In genomic region chr14:60332046-60332399, GRCh38 we compare ENCODE assay signal across 7 cellular contexts.
DNase-seq lines count a peak whose midpoint lies in the region; ATAC-seq and TF ChIP-seq lines count a peak whose summit lies in the region.

No MANE protein-coding gene starts in this region.

- H3K27ac Mint-ChIP-seq in endodermal cell, result no peak overlapping the region

- H3K36me3 ChIP-seq in GM23248 (ENCODE audit: low read depth), result no peaks in the 10 kb centered on the region
- no peaks in the 10 kb centered on the region for H3K36me3 ChIP-seq in SU-DHL-6 (ENCODE audit: low read length)
- H3K36me3 ChIP-seq in endodermal cell (ENCODE audit: control insufficient read depth, insufficient read depth, low read length), result no peaks in the 10 kb centered on the region

- TF ChIP-seq CTCF in SU-DHL-6 (IDR thresholded peaks at IDR 0.05; ENCODE audit: insufficient read depth, low read length, poor library complexity, severe bottlenecking) (no peak), endodermal cell (conservative IDR thresholded peaks at IDR 0.05) (no peak)

- H3K36me3 Mint-ChIP-seq in endodermal cell (ENCODE audit: low read depth), result no peaks in the 10 kb centered on the region

- H3K79me2 ChIP-seq in GM23248 (ENCODE audit: insufficient read depth) (no peaks in the 10 kb centered on the region), SU-DHL-6 (ENCODE audit: insufficient read depth, low read length) (no peaks in the 10 kb centered on the region)

- 0 out of 2 replicates have a peak overlapping the region, but pooled peaks have one; percentile 63 for H3K4me3 ChIP-seq in GM23248
- no peak overlapping the region for H3K4me3 ChIP-seq in SU-DHL-6 (ENCODE audit: insufficient read depth, low read length, poor library complexity, severe bottlenecking)
- no peak overlapping the region for H3K4me3 ChIP-seq in endodermal cell (ENCODE audit: low read length)
- peak overlapping the region in 4 of 7 experiments; percentile 25 to 41 (median 34) for H3K4me3 ChIP-seq in skin epidermis

- H3F3A ChIP-seq in GM23248 (ENCODE audit: insufficient read depth) (no peaks in the 10 kb centered on the region), SU-DHL-6 (ENCODE audit: insufficient read depth) (peaks cover 4% of the 10 kb centered on the region; the same call in 1 of the 2 replicates)

- in situ Hi-C loops in GM23248 (cut with MboI), result loop anchor here (25.0 kb wide), 1 partner anchor 955 kb away; the partner anchor contains the start of gene TMEM30B

- 0 out of 2 replicates have a peak, but pooled peaks cover 2% of the 10 kb centered on the region for H3K4me1 ChIP-seq in GM23248 (ENCODE audit: insufficient read depth)
- no peaks in the 10 kb centered on the region for H3K4me1 ChIP-seq in endodermal cell (ENCODE audit: control insufficient read depth, insufficient read depth, low read length)

- no peaks in the 10 kb centered on the region for H3K9me3 Mint-ChIP-seq in endodermal cell

- peak overlapping the region; percentile 85 for H2AFZ ChIP-seq in GM23248
- peak overlapping the region; percentile 98 for H2AFZ ChIP-seq in SU-DHL-6 (ENCODE audit: low read depth, low read length, severe bottlenecking)

- H3K4me2 ChIP-seq in GM23248 (ENCODE audit: unreplicated experiment) (no peak overlapping the region), SU-DHL-6 (ENCODE audit: low read depth, low read length, poor library complexity, severe bottlenecking) (peak overlapping the region; percentile 88)

- DNase-seq in GM23248 (no peak), endodermal cell (no peak), retina (no peak), OCI-M1 (lab: John Stamatoyannopoulos, UW) (no peak)

- peaks cover 19% of the 10 kb centered on the region for H3K27me3 ChIP-seq in GM23248 (replicated peaks; ENCODE audit: insufficient read depth)
- no peaks in the 10 kb centered on the region for H3K27me3 ChIP-seq in SU-DHL-6 (ENCODE audit: low read length)
- H3K27me3 ChIP-seq in endodermal cell (ENCODE audit: control insufficient read depth, insufficient read depth, low read length, poor library complexity, severe bottlenecking), result peaks cover 21% of the 10 kb centered on the region

- H3K4me3 Mint-ChIP-seq in endodermal cell, result peak overlapping the region; percentile 61

- peaks cover 12% of the 10 kb centered on the region for H3K4me1 Mint-ChIP-seq in endodermal cell

- H3K9ac ChIP-seq in GM23248, result no peak overlapping the region
- peak overlapping the region; percentile 65 for H3K9ac ChIP-seq in SU-DHL-6 (ENCODE audit: low read length)
- no peak overlapping the region for H3K9ac ChIP-seq in endodermal cell (ENCODE audit: extremely low read depth, low read length, poor library complexity, severe bottlenecking)

- ATAC-seq in HG02973 (IDR thresholded peaks at IDR 0.05; ENCODE audit: unreplicated experiment), result no peak

- peaks cover 15% of the 10 kb centered on the region for H3K27me3 Mint-ChIP-seq in endodermal cell (ENCODE audit: insufficient read depth)

- H3K9me3 ChIP-seq in GM23248 (ENCODE audit: low read depth) (no peaks in the 10 kb centered on the region), SU-DHL-6 (ENCODE audit: insufficient read depth, low read length) (no peaks in the 10 kb centered on the region), endodermal cell (ENCODE audit: control insufficient read depth, low read length) (no peaks in the 10 kb centered on the region)

- H3K9me2 ChIP-seq in GM23248 (ENCODE audit: insufficient read depth) (no peaks in the 10 kb centered on the region), SU-DHL-6 (replicated peaks; ENCODE audit: insufficient read depth, low read length) (no peaks in the 10 kb centered on the region)

- H3K27ac ChIP-seq in GM23248 (no peak overlapping the region), SU-DHL-6 (ENCODE audit: low read depth, low read length) (peak overlapping the region; percentile 92), endodermal cell (ENCODE audit: low read depth, low read length) (no peak overlapping the region), skin epidermis (no peak overlapping the region)

- 53 to 56% methylated on average over 2 of the region's 2 CpGs for WGBS in GM23248 (ENCODE audit: low coverage in 1 of 2, low lambda C conversion rate in 2 of 2, missing lambda C conversion rate in 2 of 2), 2 experiments
- WGBS in endodermal cell (ENCODE audit: insufficient coverage in 1 of 2, insufficient read length in 1 of 2), 2 experiments, result 82% methylated on average over 1 of the region's 2 CpGs; no CpG with 5 or more reads in 1 of the 2 experiments

- H4K20me1 ChIP-seq in GM23248 (ENCODE audit: insufficient read depth) (no peaks in the 10 kb centered on the region), SU-DHL-6 (ENCODE audit: low read depth, low read length) (no peaks in the 10 kb centered on the region)

Comparison
In these comparisons a context has a peak if more than half of its experiments do, and no peak if none do; other contexts are left out.
1. H3K4me3 ChIP-seq: peak in GM23248 (single experiment) and skin epidermis (4 of 7); none in SU-DHL-6 (single experiment) and endodermal cell (single experiment).